ENCODE assay signal across 34 cellular contexts in the genomic region with DNA sequence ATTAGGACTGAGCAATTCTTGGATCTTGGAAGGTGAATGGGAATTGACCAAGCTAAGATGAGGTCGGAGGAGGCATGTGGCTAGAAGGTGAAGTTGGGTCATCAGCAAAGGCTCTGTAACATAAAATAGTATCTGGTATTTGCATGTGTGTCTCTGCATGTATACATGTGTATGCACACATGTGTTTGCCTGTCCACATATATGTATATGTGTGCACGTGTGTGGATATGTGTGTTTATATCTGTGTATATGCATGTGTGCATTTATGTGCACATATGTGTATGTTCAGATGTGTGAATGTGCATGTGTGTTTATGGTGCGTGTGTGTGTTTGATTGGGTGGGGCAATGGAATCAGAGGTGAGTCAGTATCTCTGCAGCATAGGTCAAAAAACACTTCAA.
"Had no signal": no experiment of that assay in that cellular context is flagged by ENCODE, and none has a peak within 500 bp of the region (broad histone marks: within the 10 kb centered on the region; RNA-seq: fewer than 3 reads in every experiment).

No MANE protein-coding gene starts in this region.

- H3K27ac ChIP-seq: adrenal gland, ascending aorta, body of pancreas, brain microvascular endothelial cell, breast epithelium, cardiac muscle cell had no signal

- H3K27me3 ChIP-seq: adrenal gland, ascending aorta, body of pancreas, brain microvascular endothelial cell, breast epithelium, cardiac muscle cell had no signal

- DNase-seq: activated effector memory CD4-positive, alpha-beta T cell treated with anti-CD3 and anti-CD28 coated beads, Interleukin-2, amount 50 U/mL, for 16 hours; activated effector memory CD4-positive, alpha-beta T cell treated with Interleukin-2 at 50 U/mL for 16 hours; activated gamma-delta T cell; activated gamma-delta T cell treated with Interleukin-2 at 50 U/mL for 16 hours; activated naive CD4-positive, alpha-beta T cell; activated naive CD4-positive, alpha-beta T cell treated with anti-CD3 and anti-CD28 coated beads for 36 hours; activated naive CD4-positive, alpha-beta T cell treated with anti-CD3 and anti-CD28 coated beads, Interleukin-2, amount 10 ng/mL, durations not matched to agents 7 days and 5 days; activated naive CD4-positive, alpha-beta T cell treated with anti-CD3 and anti-CD28 coated beads, Interleukin-2, amount 50 U/mL, for 16 hours; activated naive CD4-positive, alpha-beta T cell treated with Interleukin-2 at 50 U/mL for 16 hours; activated naive CD8-positive, alpha-beta T cell treated with anti-CD3 and anti-CD28 coated beads for 36 hours; activated naive CD8-positive, alpha-beta T cell treated with anti-CD3 and anti-CD28 coated beads, Interleukin-2, amount 10 ng/mL, durations not matched to agents 7 days and 5 days; activated naive CD8-positive, alpha-beta T cell treated with anti-CD3 and anti-CD28 coated beads, Interleukin-2, amount 50 U/mL, for 24 hours; activated T-cell treated with anti-CD3 and anti-CD28 coated beads, Interleukin-2, amount 50 U/mL, for 1 hour; activated T-cell treated with anti-CD3 and anti-CD28 coated beads, Interleukin-2, amount 50 U/mL, for 24 hours; activated T-cell treated with anti-CD3 and anti-CD28 coated beads, Interleukin-2, amount 50 U/mL, for 4 hours; activated T-cell treated with anti-CD3 and anti-CD28 coated beads, Interleukin-2, amount 50 U/mL, for 48 hours; activated T-cell treated with anti-CD3 and anti-CD28 coated beads, Interleukin-2, amount 50 U/mL, for 72 hours; adrenal gland; amniotic stem cell; amygdala; anterior cingulate cortex; aorta; body of pancreas; brain microvascular endothelial cell; caudate nucleus; central memory CD4-positive, alpha-beta T cell; cerebellar nuclear complex had no signal

- H3K4me3 ChIP-seq: adrenal gland, ascending aorta, body of pancreas, breast epithelium, cardiac muscle cell had no signal

- FAIRE-seq: astrocyte, bronchial epithelial cell had no signal

- H3K36me3 ChIP-seq: adrenal gland, ascending aorta, brain microvascular endothelial cell, breast epithelium, cardiac muscle cell had no signal

- H3K4me1 ChIP-seq: adrenal gland, ascending aorta, body of pancreas, breast epithelium had no signal

- H3K9me3 ChIP-seq: adrenal gland had no signal

- ATAC-seq: activated naive CD4-positive, alpha-beta T cell treated with anti-CD3 and anti-CD28 coated beads, Interleukin-2, amount 50 U/mL, for 72 hours; activated naive CD8-positive, alpha-beta T cell treated with anti-CD3 and anti-CD28 coated beads, Interleukin-2, amount 50 U/mL, for 24 hours; activated T-cell treated with anti-CD3 and anti-CD28 coated beads, Interleukin-2, amount 50 U/mL, for 4 hours; activated T-cell treated with anti-CD3 and anti-CD28 coated beads, Interleukin-2, amount 50 U/mL, for 72 hours; activated T-helper 17 cell treated with anti-CD3 and anti-CD28 coated beads, Interleukin-2, amount 50 U/mL, for 72 hours; body of pancreas had no signal
